14 cellular contexts compared by ENCODE assay signal in genomic region chr11:36008576-36008975, GRCh38.
DNase-seq lines count a peak whose midpoint lies in the region; ATAC-seq, FAIRE-seq and TF ChIP-seq lines count a peak whose summit lies in the region.
"Had no signal": no experiment of that assay in that cellular context is flagged by ENCODE, and none has a peak within 500 bp of the region (broad histone marks: within the 10 kb centered on the region; RNA-seq: fewer than 3 reads in every experiment).

No MANE protein-coding gene starts in this region.

- no peak overlapping the region for H3K4me2 ChIP-seq in fibroblast of lung (ENCODE audit: extremely low read depth, insufficient read depth, low read length)

- no peaks in the 10 kb centered on the region for H3K27me3 ChIP-seq in fibroblast of lung (ENCODE audit: control insufficient read depth, insufficient read depth, low read length)
- H3K27me3 ChIP-seq: stomach had no signal

- no peak overlapping the region for H3K27ac ChIP-seq in fibroblast of lung (ENCODE audit: insufficient read depth, low read length)

- peak overlapping the region; percentile 79 for H3K27ac Mint-ChIP-seq in neural crest cell (ENCODE audit: unreplicated experiment)
- H3K27ac Mint-ChIP-seq: activated naive CD8-positive, alpha-beta T cell; naive thymus-derived CD8-positive, alpha-beta T cell had no signal

- no peaks in the 10 kb centered on the region for H3K79me2 ChIP-seq in fibroblast of lung (ENCODE audit: control insufficient read depth, insufficient read depth, low read length)

- peaks cover 40% of the 10 kb centered on the region for H3K4me1 Mint-ChIP-seq in neural crest cell
- H3K4me1 Mint-ChIP-seq: naive thymus-derived CD8-positive, alpha-beta T cell had no signal

- H3K9me3 ChIP-seq in fibroblast of lung (ENCODE audit: control insufficient read depth, insufficient read depth, low read depth, low read length): no peaks in the 10 kb centered on the region

- peaks cover 11% of the 10 kb centered on the region for H3K4me1 ChIP-seq in fibroblast of lung (ENCODE audit: control insufficient read depth, extremely low read depth, insufficient read depth, low read length)

- H3K9ac ChIP-seq in fibroblast of lung (ENCODE audit: insufficient read depth, low read length): no peak overlapping the region

- peaks cover 9% of the 10 kb centered on the region for H3K9me3 Mint-ChIP-seq in neural crest cell

- no peak overlapping the region for H3K4me3 Mint-ChIP-seq in neural crest cell
- H3K4me3 Mint-ChIP-seq: activated naive CD8-positive, alpha-beta T cell; naive thymus-derived CD8-positive, alpha-beta T cell had no signal

- in situ Hi-C loops in SK-MEL-5 (cut with HindIII; ENCODE audit: low pct_unique_long_range_greater_than_20kb, low sequenced_read_pairs) (no loop called here), ACHN (cut with HindIII; ENCODE audit: low pct_ligation_motif_present, low pct_unique_long_range_greater_than_20kb, low sequenced_read_pairs) (no loop called here)

- no peak for ATAC-seq in GM18909 (IDR thresholded peaks at IDR 0.05; ENCODE audit: poor library complexity, unreplicated experiment)
- ATAC-seq: activated CD4-positive, CD25-positive, alpha-beta regulatory T cell treated with anti-CD3 and anti-CD28 coated beads, Interleukin-2, amount 50 U/mL, for 24 hours; naive thymus-derived CD8-positive, alpha-beta T cell had no signal

- no peaks in the 10 kb centered on the region for H3K36me3 ChIP-seq in fibroblast of lung (ENCODE audit: control insufficient read depth, insufficient read depth, low read length)
- H3K36me3 ChIP-seq: stomach had no signal

- TF ChIP-seq CTCF in fibroblast of lung (conservative IDR thresholded peaks at IDR 0.05 in 1 of 2, IDR thresholded peaks at IDR 0.05 in 1 of 2; ENCODE audit: low read depth in 1 of 2, low read length in 2 of 2): no peak
- TF ChIP-seq CTCF in neural crest cell (conservative IDR thresholded peaks at IDR 0.05): no peak

- DNase-seq in SK-MEL-5 (ENCODE audit: low read depth, low spot score): peak; percentile 81
- DNase-seq in fibroblast of lung (ENCODE audit: low read depth in 2 of 2): peak; percentile 44 to 46
- DNase-seq in neural crest cell (ENCODE audit: low read depth, low spot score): no peak
- no peak for DNase-seq in NCI-H774 (lab: John Stamatoyannopoulos, UW)
- DNase-seq in ACHN: no peak
- no peak for DNase-seq in NCI-H526 treated with DMSO at 0.1 percent for 48 hours (lab: John Stamatoyannopoulos, UW)
- DNase-seq: activated CD8-positive, alpha-beta memory T cell treated with anti-CD3 and anti-CD28 coated beads, Interleukin-2, amount 50 U/mL, for 4 hours; naive thymus-derived CD8-positive, alpha-beta T cell; small intestine; stomach had no signal

- FAIRE-seq in A204.1 (lab: Jason Lieb, UNC): peak; percentile 96
- FAIRE-seq: small intestine had no signal

- H3K4me3 ChIP-seq in fibroblast of lung (replicated peaks in 1 of 4; ENCODE audit: control extremely low read depth in 1 of 4, insufficient read depth in 1 of 4, low read depth in 3 of 4, low read length in 4 of 4): no peak overlapping the region
- H3K4me3 ChIP-seq: stomach had no signal

- H3K27me3 Mint-ChIP-seq in neural crest cell (ENCODE audit: low read depth): no peaks in the 10 kb centered on the region

- no peak overlapping the region for H2AFZ ChIP-seq in fibroblast of lung (ENCODE audit: low read length)

- peaks cover 19% of the 10 kb centered on the region for H3K36me3 Mint-ChIP-seq in neural crest cell (ENCODE audit: low read depth)
- H3K36me3 Mint-ChIP-seq: activated naive CD8-positive, alpha-beta T cell; naive thymus-derived CD8-positive, alpha-beta T cell had no signal

- H4K20me1 ChIP-seq in fibroblast of lung (ENCODE audit: control insufficient read depth, extremely low read depth, insufficient read depth, low read length): no peaks in the 10 kb centered on the region

Comparison
In these comparisons a context has a peak if more than half of its experiments do, and no peak if none do; other contexts are left out.
1. DNase-seq: peak in SK-MEL-5 (single experiment) and fibroblast of lung (2 of 2); none in neural crest cell (single experiment), NCI-H774 (single experiment), ACHN (single experiment) and NCI-H526 treated with DMSO at 0.1 percent for 48 hours (single experiment).